ENCODE assay signal across 8 cellular contexts in genomic region chr5:52743970-52744369, GRCh38. TPM values are rescaled to one million over a fixed set of nuclear protein-coding genes. Genes with fewer than 3 reads are reported as not detected.
A peak's percentile ranks its signal among the peaks of the same experiment; 100 is the strongest.
DNase-seq lines count a peak whose midpoint lies in the region; ATAC-seq, FAIRE-seq and TF ChIP-seq lines count a peak whose summit lies in the region.

No MANE protein-coding gene starts in this region.

- H2BK12ac ChIP-seq in trophoblast cell (ENCODE audit: low read length) = no peak overlapping the region

- peaks cover 18% of the 10 kb centered on the region for H3K4me1 Mint-ChIP-seq in astrocyte (ENCODE audit: low read depth, unreplicated experiment)

- no peak overlapping the region for H3K27ac ChIP-seq in astrocyte (ENCODE audit: low read depth, low read length)
- H3K27ac ChIP-seq in trophoblast cell (ENCODE audit: low read depth, low read length) = no peak overlapping the region
- no peak overlapping the region for H3K27ac ChIP-seq in dorsolateral prefrontal cortex

- H3K4ac ChIP-seq in trophoblast cell (ENCODE audit: low read depth, low read length) = no peak overlapping the region

- H4K12ac ChIP-seq in trophoblast cell (ENCODE audit: low read depth, low read length) = no peak overlapping the region

- H2AK5ac ChIP-seq in trophoblast cell (ENCODE audit: low read length) = no peak overlapping the region

- peak overlapping the region; percentile 13 for H3K4me2 ChIP-seq in astrocyte (ENCODE audit: low read length)
- no peak overlapping the region for H3K4me2 ChIP-seq in trophoblast cell (ENCODE audit: low read length)

- H3K9me3 Mint-ChIP-seq in astrocyte (ENCODE audit: unreplicated experiment) = no peaks in the 10 kb centered on the region

- H3K79me2 ChIP-seq in astrocyte (ENCODE audit: insufficient read depth, low read length) (no peaks in the 10 kb centered on the region), trophoblast cell (ENCODE audit: control insufficient read depth, insufficient read depth, low read length, poor library complexity) (no peaks in the 10 kb centered on the region)

- no peaks in the 10 kb centered on the region for H3K36me3 Mint-ChIP-seq in astrocyte (ENCODE audit: low read depth, unreplicated experiment)

- no peak overlapping the region for H2BK5ac ChIP-seq in trophoblast cell (ENCODE audit: low read depth, low read length, poor library complexity)

- no peak overlapping the region for H3K4me3 Mint-ChIP-seq in astrocyte (ENCODE audit: unreplicated experiment)

- H3K4me1 ChIP-seq in astrocyte (ENCODE audit: insufficient read depth, low read length) = peaks cover 5% of the 10 kb centered on the region
- H3K4me1 ChIP-seq in trophoblast cell (ENCODE audit: control insufficient read depth in 1 of 2, insufficient read depth in 2 of 2, low read length in 2 of 2) = peaks cover 0 to 2% of the 10 kb centered on the region in 2 experiments

- ATAC-seq in GM19463 (IDR thresholded peaks at IDR 0.05; ENCODE audit: unreplicated experiment) (peak; percentile 81), HG03521 (IDR thresholded peaks at IDR 0.05; ENCODE audit: unreplicated experiment) (peak; percentile 77)

- no peaks in the 10 kb centered on the region for H3K27me3 Mint-ChIP-seq in astrocyte (ENCODE audit: low read depth, unreplicated experiment)

- no peaks in the 10 kb centered on the region for H3K79me1 ChIP-seq in trophoblast cell (ENCODE audit: low read length)

- no peak overlapping the region for H3K4me3 ChIP-seq in astrocyte (ENCODE audit: insufficient read depth, low read depth, low read length)
- H3K4me3 ChIP-seq in trophoblast cell (ENCODE audit: low read depth, low read length) = no peak overlapping the region
- H3K4me3 ChIP-seq in dorsolateral prefrontal cortex = no peak overlapping the region

- no peak overlapping the region for H3K14ac ChIP-seq in trophoblast cell (ENCODE audit: low read length)

- H2AFZ ChIP-seq in astrocyte (ENCODE audit: low read depth, low read length) = no peak overlapping the region
- no peak overlapping the region for H2AFZ ChIP-seq in trophoblast cell (ENCODE audit: insufficient read depth, low read length, poor library complexity)

- H3K18ac ChIP-seq in trophoblast cell (ENCODE audit: low read length) = no peak overlapping the region

- DNase-seq in astrocyte (ENCODE audit: low read depth) = peak; percentile 73
- DNase-seq in stimulated activated CD4-positive, alpha-beta T cell treated with anti-CD3 and anti-CD28 coated beads, Interleukin-2, amount 100 ng/mL, for 48 hours = peak; percentile 11 to 22
- no peak for DNase-seq in trophoblast cell
- DNase-seq in posterior vena cava (ENCODE audit: low spot score) = no peak
- no peak for DNase-seq in NCI-H2196 treated with DMSO at 0.1 percent for 48 hours (lab: John Stamatoyannopoulos, UW; ENCODE audit: unreplicated experiment)
- no peak for DNase-seq in dorsolateral prefrontal cortex

- TF ChIP-seq CTCF in astrocyte (IDR thresholded peaks at IDR 0.05; ENCODE audit: insufficient read depth, low read depth, low read length) (no peak), dorsolateral prefrontal cortex (IDR thresholded peaks at IDR 0.05 in 54 of 56, conservative IDR thresholded peaks at IDR 0.05 in 2 of 56; ENCODE audit: low read depth in 1 of 56, partially characterized antibody in 56 of 56) (no peak)

- no peak overlapping the region for H4K8ac ChIP-seq in trophoblast cell (ENCODE audit: low read depth, low read length)

- H3K36me3 ChIP-seq in astrocyte (ENCODE audit: insufficient read depth, low read length) = no peaks in the 10 kb centered on the region
- H3K36me3 ChIP-seq in trophoblast cell (ENCODE audit: control insufficient read depth in 1 of 2, insufficient read depth in 2 of 2, low read length in 2 of 2) = no peaks in the 10 kb centered on the region

- FAIRE-seq in astrocyte (lab: Jason Lieb, UNC) = peak; percentile 75

- H3K23ac ChIP-seq in trophoblast cell (ENCODE audit: low read length) = no peak overlapping the region

- H3K9ac ChIP-seq in astrocyte (ENCODE audit: low read length) = no peak overlapping the region
- no peak overlapping the region for H3K9ac ChIP-seq in trophoblast cell (ENCODE audit: low read length)

- H3K27ac Mint-ChIP-seq in astrocyte (ENCODE audit: unreplicated experiment) = peak overlapping the region; percentile 29

- H4K20me1 ChIP-seq in astrocyte (ENCODE audit: insufficient read depth, low read length) = no peaks in the 10 kb centered on the region

- no peak overlapping the region for H4K91ac ChIP-seq in trophoblast cell (ENCODE audit: low read depth, low read length)

- H3K9me3 ChIP-seq in astrocyte (ENCODE audit: insufficient read depth, low read depth, low read length) (no peaks in the 10 kb centered on the region), trophoblast cell (ENCODE audit: insufficient read depth, low read depth, low read length) (no peaks in the 10 kb centered on the region)

- H2BK120ac ChIP-seq in trophoblast cell (ENCODE audit: insufficient read depth, low read length, poor library complexity) = no peak overlapping the region

- intact Hi-C loops in posterior vena cava (cut with DNase I) (no loop called here), dorsolateral prefrontal cortex (cut with DNase I) (no loop called here)

- H3K27me3 ChIP-seq in astrocyte (ENCODE audit: insufficient read depth, low read length) (no peaks in the 10 kb centered on the region), trophoblast cell (ENCODE audit: insufficient read depth, low read length) (no peaks in the 10 kb centered on the region), dorsolateral prefrontal cortex (peaks cover 0 to 3% (median 0%) of the 10 kb centered on the region in 45 donors)

- no CpG with 5 or more reads among the region's 1 CpG for WGBS in trophoblast cell (ENCODE audit: extremely low coverage, insufficient coverage, insufficient read length)

RNA-seq across cellular contexts. Expression of gene ITGA1, which starts 43.7 kb away (rescaled TPM):
- 73.7 and 83.1 TPM in 2 replicates for total RNA-seq in astrocyte
- 15.9 and 16.7 TPM in 2 replicates for polyA plus RNA-seq in trophoblast cell (2013)
- 100 to 1,000 TPM; 134 to 213 TPM for total RNA-seq in posterior vena cava
- total RNA-seq in dorsolateral prefrontal cortex = 10 to 100 TPM in 92 of 120 experiments, 1 to 10 TPM in 28; 3.7 to 35.1 (median 13.0) TPM

RNA-seq across cellular contexts. Expression of gene PELO, which starts 43.7 kb away (rescaled TPM):
- total RNA-seq in astrocyte (75.2 and 75.8 TPM in 2 replicates), posterior vena cava (10 to 100 TPM; 49.4 to 61.8 TPM), dorsolateral prefrontal cortex (10 to 100 TPM; 11.6 to 28.0 (median 17.4) TPM)
- polyA plus RNA-seq in trophoblast cell (2013) = 23.4 and 25.1 TPM in 2 replicates

Comparison
In these comparisons a context has a peak if more than half of its experiments do, and no peak if none do; other contexts are left out.
1. DNase-seq: peak in astrocyte (single experiment) and stimulated activated CD4-positive, alpha-beta T cell treated with anti-CD3 and anti-CD28 coated beads, Interleukin-2, amount 100 ng/mL, for 48 hours (2 of 2); none in trophoblast cell (0 of 2), posterior vena cava (single experiment), NCI-H2196 treated with DMSO at 0.1 percent for 48 hours (single experiment) and dorsolateral prefrontal cortex (0 of 10).